30 cellular contexts compared by ENCODE assay signal in the genomic region with DNA sequence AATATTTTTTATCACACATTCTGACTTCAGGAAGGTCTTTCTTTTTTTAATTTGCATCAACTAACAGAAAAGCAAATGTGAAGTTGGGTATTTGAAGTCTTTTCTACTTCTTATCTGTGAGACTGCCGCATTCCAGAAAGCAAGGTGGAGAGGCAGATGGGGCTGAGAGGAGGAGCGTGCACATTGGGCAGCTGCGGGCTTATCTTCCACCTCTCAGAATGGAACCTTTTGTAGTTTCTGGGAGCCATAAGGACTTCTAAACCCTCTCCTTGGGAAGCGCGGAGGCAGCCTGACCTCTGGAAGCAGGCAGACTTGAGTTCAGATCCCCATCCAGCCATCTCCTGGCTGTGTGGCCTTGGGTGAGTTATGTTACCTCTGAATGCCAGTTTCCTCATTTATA.
"Had no signal": no experiment of that assay in that cellular context is flagged by ENCODE, and none has a peak within 500 bp of the region (broad histone marks: within the 10 kb centered on the region; RNA-seq: fewer than 3 reads in every experiment).

No MANE protein-coding gene starts in this region.

- DNase-seq: activated CD4-positive, alpha-beta T cell treated with anti-CD3 and anti-CD28 coated beads for 4 hours; activated CD4-positive, alpha-beta T cell treated with anti-CD3 and anti-CD28 coated beads, Interleukin-2, amount 50 U/mL, for 4 hours; activated CD8-positive, alpha-beta memory T cell treated with anti-CD3 and anti-CD28 coated beads for 24 hours; activated effector memory CD4-positive, alpha-beta T cell treated with Interleukin-2 at 50 U/mL for 16 hours; activated naive CD4-positive, alpha-beta T cell treated with Interleukin-2 at 50 U/mL for 16 hours; anterior cingulate cortex; dermis blood vessel endothelial cell; effector CD4-positive, alpha-beta T cell; esophagus squamous epithelium; glutamatergic neuron; left cardiac atrium; left ventricle myocardium superior; mucosa of descending colon; nucleus accumbens; pancreas; sigmoid colon; stimulated activated CD4-positive, alpha-beta T cell treated with anti-CD3 and anti-CD28 coated beads, Interleukin-1b, Interleukin-23, amount 100 ng/mL, for 48 hours; stimulated activated CD4-positive, alpha-beta T cell treated with anti-CD3 and anti-CD28 coated beads, Interleukin-4, amount 100 ng/mL, for 4 hours; stimulated activated CD8-positive, alpha-beta memory T cell treated with anti-CD3 and anti-CD28 coated beads, Interleukin-4, amount 100 ng/mL, for 48 hours; stimulated activated naive CD8-positive, alpha-beta T cell treated with anti-CD3 and anti-CD28 coated beads, Interleukin-15, amount 100 ng/mL, for 72 hours; substantia nigra; thyroid gland; upper lobe of right lung had no signal

- H3K4me3 ChIP-seq: esophagus squamous epithelium, mucosa of descending colon, pancreas, prostate gland, sigmoid colon, smooth muscle cell, thyroid gland, upper lobe of right lung had no signal

- ATAC-seq: left cardiac atrium; left ventricle myocardium superior; mucosa of descending colon; pancreas; stimulated activated memory B cell treated with anti-CD40 and anti-IgM and Interleukin-4, amounts not matched to agents 10 μg/mL and 1 μg/mL and 100 μg/mL, for 72 hours; stimulated activated naive CD8-positive, alpha-beta T cell treated with anti-CD3 and anti-CD28 coated beads, Interleukin-15, amount 100 ng/mL, for 72 hours; upper lobe of right lung had no signal

- H3K9me3 Mint-ChIP-seq: nephron; stimulated activated memory B cell treated with anti-CD40 and anti-IgM and Interleukin-4, amounts not matched to agents 10 μg/mL and 1 μg/mL and 100 μg/mL, for 72 hours; stimulated activated naive CD8-positive, alpha-beta T cell treated with anti-CD3 and anti-CD28 coated beads, Interleukin-15, amount 100 ng/mL, for 72 hours; T-helper 2 cell treated with Interferon-gamma antibody and Interleukin-4, amounts not matched to agents 5 μg/mL and 100 μg/mL, for 36 hours had no signal

- H3K27ac Mint-ChIP-seq: activated naive CD8-positive, alpha-beta T cell; nephron; stimulated activated memory B cell treated with anti-CD40 and anti-IgM and Interleukin-4, amounts not matched to agents 10 μg/mL and 1 μg/mL and 100 μg/mL, for 72 hours; T-helper 2 cell treated with Interferon-gamma antibody and Interleukin-4, amounts not matched to agents 5 μg/mL and 100 μg/mL, for 36 hours had no signal

- H3K4me1 ChIP-seq: prostate gland had no signal

- H3K27me3 ChIP-seq: pancreas, sigmoid colon, thyroid gland, upper lobe of right lung had no signal

- H3K36me3 Mint-ChIP-seq: stimulated activated memory B cell treated with anti-CD40 and anti-IgM and Interleukin-4, amounts not matched to agents 10 μg/mL and 1 μg/mL and 100 μg/mL, for 72 hours had no signal

- H3K9me3 ChIP-seq: esophagus squamous epithelium, mucosa of descending colon, pancreas, prostate gland, sigmoid colon, thyroid gland, upper lobe of right lung had no signal

- H3K4me3 Mint-ChIP-seq: activated naive CD8-positive, alpha-beta T cell; nephron; stimulated activated memory B cell treated with anti-CD40 and anti-IgM and Interleukin-4, amounts not matched to agents 10 μg/mL and 1 μg/mL and 100 μg/mL, for 72 hours; stimulated activated naive CD8-positive, alpha-beta T cell treated with anti-CD3 and anti-CD28 coated beads, Interleukin-15, amount 100 ng/mL, for 72 hours; T-helper 2 cell treated with Interferon-gamma antibody and Interleukin-4, amounts not matched to agents 5 μg/mL and 100 μg/mL, for 36 hours had no signal

- H3K27ac ChIP-seq: esophagus squamous epithelium, pancreas, prostate gland, sigmoid colon, thyroid gland, upper lobe of right lung, VCaP had no signal

- H3K27me3 Mint-ChIP-seq: stimulated activated memory B cell treated with anti-CD40 and anti-IgM and Interleukin-4, amounts not matched to agents 10 μg/mL and 1 μg/mL and 100 μg/mL, for 72 hours had no signal

- H3K36me3 ChIP-seq: esophagus squamous epithelium, pancreas, prostate gland, sigmoid colon, thyroid gland, upper lobe of right lung had no signal

- H3K4me2 ChIP-seq: smooth muscle cell had no signal
